Comparison of ENCODE assay signal across 1 cellular context in the genomic region with DNA sequence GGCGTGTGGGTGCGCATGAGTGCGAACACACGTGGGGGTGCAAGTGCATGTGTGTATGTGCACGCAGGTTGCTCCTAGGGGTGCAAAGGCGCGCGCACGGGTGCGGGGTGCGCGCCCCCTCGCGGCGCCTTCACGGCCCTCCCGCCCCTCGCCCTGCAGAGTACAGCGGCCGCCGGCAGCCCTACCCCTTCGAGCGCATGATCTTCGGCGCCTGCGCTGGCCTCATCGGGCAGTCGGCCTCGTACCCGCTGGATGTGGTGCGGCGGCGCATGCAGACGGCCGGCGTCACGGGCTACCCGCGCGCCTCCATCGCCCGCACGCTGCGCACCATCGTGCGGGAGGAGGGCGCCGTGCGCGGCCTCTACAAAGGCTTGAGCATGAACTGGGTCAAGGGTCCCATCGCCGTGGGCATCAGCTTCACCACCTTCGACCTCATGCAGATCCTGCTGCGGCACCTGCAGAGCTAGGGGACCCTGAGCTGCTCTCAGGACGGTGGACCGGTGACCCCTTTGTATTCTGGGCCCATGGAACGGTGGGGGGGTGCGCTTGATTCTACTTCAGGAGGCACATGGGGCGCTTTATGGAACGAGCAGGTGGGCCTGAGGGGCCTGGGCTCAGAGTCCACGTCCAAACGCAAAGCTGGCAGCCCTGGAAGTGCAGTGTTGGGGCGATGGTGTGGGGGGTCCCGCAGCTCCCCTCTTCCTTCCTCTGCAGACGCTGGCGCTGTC.
TF ChIP-seq lines count a peak whose summit lies in the region.

No MANE protein-coding gene starts in this region.

TF ChIP-seq in endothelial cell of umbilical vein, 7 proteins besides CTCF, POLR2A, EP300 and RAD21:
- TF ChIP-seq FOS (IDR thresholded peaks at IDR 0.05; ENCODE audit: borderline replicate concordance, insufficient read depth, low read length) (no peak), JUN (IDR thresholded peaks at IDR 0.05; ENCODE audit: borderline replicate concordance, insufficient read depth, insufficient read length, low read depth) (no peak), EZH2 (IDR thresholded peaks at IDR 0.05; ENCODE audit: borderline replicate concordance, low read depth, low read length, severe bottlenecking) (no peak), POLR2AphosphoS5 (IDR thresholded peaks at IDR 0.05; ENCODE audit: insufficient read depth, low read depth, low read length) (no peak), GATA2 (IDR thresholded peaks at IDR 0.05; ENCODE audit: insufficient read depth, insufficient read length, low read depth, low read length) (no peak), MYC (IDR thresholded peaks at IDR 0.05; ENCODE audit: low read depth, low read length) (no peak)
- TF ChIP-seq, protein P1, sequence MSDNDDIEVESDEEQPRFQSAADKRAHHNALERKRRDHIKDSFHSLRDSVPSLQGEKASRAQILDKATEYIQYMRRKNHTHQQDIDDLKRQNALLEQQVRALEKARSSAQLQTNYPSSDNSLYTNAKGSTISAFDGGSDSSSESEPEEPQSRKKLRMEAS (IDR thresholded peaks at IDR 0.05; ENCODE audit: insufficient read depth, insufficient read length) = no peak
